1 cellular context compared by ENCODE assay signal in genomic region chr20:44959896-44960852, GRCh38.
TF ChIP-seq lines count a peak whose summit lies in the region.

TSS of gene TOMM34 (minus strand) at chr20:44960397. CDS start at chr20:44960333, 64 bp downstream.

TF ChIP-seq in HepG2, 621 proteins besides CTCF, POLR2A, EP300 and RAD21 (continued from another document):
- TF ChIP-seq ZBTB44 (CRISPR knock-in tag; IDR thresholded peaks at IDR 0.05) (peak; percentile 87; the same call in 1 of the 2 replicates), ZFAT (CRISPR knock-in tag; conservative IDR thresholded peaks at IDR 0.05) (peak; percentile 69; the same call in 1 of the 2 replicates), PHF21A (CRISPR knock-in tag; IDR thresholded peaks at IDR 0.05) (peak; percentile 57), ZNF567 (CRISPR knock-in tag; IDR thresholded peaks at IDR 0.05; ENCODE audit: borderline replicate concordance) (peak; percentile 89), EZH2 (conservative IDR thresholded peaks at IDR 0.05; ENCODE audit: low read depth, low read length) (no peak), ZNF441 (CRISPR knock-in tag; IDR thresholded peaks at IDR 0.05; ENCODE audit: borderline replicate concordance) (peak; percentile 94), JUN (CRISPR knock-in tag; IDR thresholded peaks at IDR 0.05) (peak; percentile 68; the same call in 1 of the 2 replicates), FOSL1 (CRISPR knock-in tag; IDR thresholded peaks at IDR 0.05; ENCODE audit: borderline replicate concordance) (no peak; the same call in 1 of the 2 replicates), IRX3 (CRISPR knock-in tag; IDR thresholded peaks at IDR 0.05; ENCODE audit: borderline replicate concordance, low read depth) (no peak; the same call in 1 of the 2 replicates), FOXK1 (CRISPR knock-in tag; IDR thresholded peaks at IDR 0.05; ENCODE audit: borderline replicate concordance, low read depth) (peak; percentile 72; the same call in 1 of the 2 replicates), GFI1 (CRISPR knock-in tag; IDR thresholded peaks at IDR 0.05; ENCODE audit: borderline replicate concordance) (peak; percentile 51), ZNF577 (CRISPR knock-in tag; IDR thresholded peaks at IDR 0.05; ENCODE audit: borderline replicate concordance, low read depth) (0 out of 2 replicates have a peak, but pooled peaks have one; percentile 44), KLF6 (CRISPR knock-in tag; IDR thresholded peaks at IDR 0.05) (peak; percentile 96), GATAD1 (CRISPR knock-in tag; IDR thresholded peaks at IDR 0.05) (peak; percentile 80), ZNF282 (IDR thresholded peaks at IDR 0.05; ENCODE audit: partially characterized antibody) (no peak), ISL2 (CRISPR knock-in tag; IDR thresholded peaks at IDR 0.05) (peak; percentile 89), KMT2B (CRISPR knock-in tag; IDR thresholded peaks at IDR 0.05) (peak; percentile 91; the same call in 1 of the 2 replicates), SOX6 (IDR thresholded peaks at IDR 0.05) (no peak), SOX6 (CRISPR knock-in tag; IDR thresholded peaks at IDR 0.05) (peak; percentile 72), ARHGAP35 (CRISPR knock-in tag; IDR thresholded peaks at IDR 0.05; ENCODE audit: borderline replicate concordance) (peak; percentile 96; the same call in 1 of the 2 replicates), RBAK (CRISPR knock-in tag; IDR thresholded peaks at IDR 0.05) (no peak), TBX3 (IDR thresholded peaks at IDR 0.05; ENCODE audit: borderline replicate concordance) (no peak), ZNF292 (CRISPR knock-in tag; IDR thresholded peaks at IDR 0.05; ENCODE audit: borderline replicate concordance, low read depth) (peak; percentile 50), ZNF607 (CRISPR knock-in tag; IDR thresholded peaks at IDR 0.05; ENCODE audit: borderline replicate concordance) (peak; percentile 100), CBX5 (CRISPR knock-in tag; IDR thresholded peaks at IDR 0.05; ENCODE audit: borderline replicate concordance) (no peak; the same call in 1 of the 2 replicates), KLF16 (CRISPR knock-in tag; IDR thresholded peaks at IDR 0.05) (peak in 1 of 2 experiments; percentile 98; a peak in 3 of 4 replicates), REPIN1 (CRISPR knock-in tag; IDR thresholded peaks at IDR 0.05; ENCODE audit: borderline replicate concordance, low read depth) (peak; percentile 93), MLXIP (CRISPR knock-in tag; IDR thresholded peaks at IDR 0.05; ENCODE audit: borderline replicate concordance) (0 out of 2 replicates have a peak, but pooled peaks have one; percentile 28), ZFP90 (CRISPR knock-in tag; IDR thresholded peaks at IDR 0.05; ENCODE audit: borderline replicate concordance) (peak; percentile 96), ONECUT2 (CRISPR knock-in tag; IDR thresholded peaks at IDR 0.05) (no peak), ZNF160 (CRISPR knock-in tag; IDR thresholded peaks at IDR 0.05) (peak; percentile 84), RAD51 (IDR thresholded peaks at IDR 0.05; ENCODE audit: borderline replicate concordance) (no peak), ZNF142 (CRISPR knock-in tag; IDR thresholded peaks at IDR 0.05) (peak; percentile 93), ZBTB3 (CRISPR knock-in tag; IDR thresholded peaks at IDR 0.05; ENCODE audit: borderline replicate concordance, low read depth) (peak; percentile 79; the same call in 1 of the 2 replicates), TOPORS (CRISPR knock-in tag; IDR thresholded peaks at IDR 0.05) (peak; percentile 75; the same call in 1 of the 2 replicates), ARNT2 (CRISPR knock-in tag; IDR thresholded peaks at IDR 0.05; ENCODE audit: low read depth) (peak; percentile 96), ETV5 (CRISPR knock-in tag; IDR thresholded peaks at IDR 0.05; ENCODE audit: borderline replicate concordance) (peak; percentile 73), ZNF580 (CRISPR knock-in tag; IDR thresholded peaks at IDR 0.05; ENCODE audit: borderline replicate concordance, low read depth) (peak; percentile 97; the same call in 1 of the 2 replicates), ATF7 (IDR thresholded peaks at IDR 0.05) (no peak), ATF7 (CRISPR knock-in tag; IDR thresholded peaks at IDR 0.05) (peak; percentile 81), SKIL (CRISPR knock-in tag; IDR thresholded peaks at IDR 0.05; ENCODE audit: borderline replicate concordance) (peak; percentile 80)
